In genomic region chr3:196302551-196302950, GRCh38 we compare ENCODE assay signal across 3 cellular contexts. TPM values are rescaled to one million over a fixed set of nuclear protein-coding genes. Genes with fewer than 3 reads are reported as not detected.
"Had no signal": no experiment of that assay in that cellular context is flagged by ENCODE, and none has a peak within 500 bp of the region (broad histone marks: within the 10 kb centered on the region; RNA-seq: fewer than 3 reads in every experiment).

No MANE protein-coding gene starts in this region.

RNA-seq across cellular contexts. Expression of gene TM4SF19, which starts 35.6 kb away (rescaled TPM):
- total RNA-seq: HT-29, Peyer's patch, Right ventricle myocardium inferior had no signal
